In genomic region chr2:10305715-10306114, GRCh38 we compare ENCODE assay signal across 9 cellular contexts. TPM values are rescaled to one million over a fixed set of nuclear protein-coding genes. Genes with fewer than 3 reads are reported as not detected.
A peak's percentile ranks its signal among the peaks of the same experiment; 100 is the strongest.
DNase-seq lines count a peak whose midpoint lies in the region; ATAC-seq and TF ChIP-seq lines count a peak whose summit lies in the region.
"Had no signal": no experiment of that assay in that cellular context is flagged by ENCODE, and none has a peak within 500 bp of the region (broad histone marks: within the 10 kb centered on the region; RNA-seq: fewer than 3 reads in every experiment).

No MANE protein-coding gene starts in this region.

- no peaks in the 10 kb centered on the region for H3K9me3 ChIP-seq in skeletal muscle satellite cell (replicated peaks; ENCODE audit: low read length)

- peaks cover 14% of the 10 kb centered on the region for H3K4me1 ChIP-seq in skeletal muscle satellite cell (ENCODE audit: control insufficient read depth, insufficient read depth, low read length)

- H3K36me3 Mint-ChIP-seq in T-helper 1 cell treated with Interleukin-12 subunit alpha and Interleukin-12 subunit beta and Interleukin-4 antibody, amounts not matched to agents 30 μg/mL and 1 μg/mL, for 36 hours (ENCODE audit: low read depth), result peaks cover 5% of the 10 kb centered on the region
- no peaks in the 10 kb centered on the region for H3K36me3 Mint-ChIP-seq in chondrocyte (ENCODE audit: low read depth)

- no peak for ATAC-seq in HG03521 (IDR thresholded peaks at IDR 0.05; ENCODE audit: unreplicated experiment)

- H3K36me3 ChIP-seq in skeletal muscle satellite cell (ENCODE audit: insufficient read depth, low read length), result peaks cover 3% of the 10 kb centered on the region

- DNase-seq in chondrocyte (ENCODE audit: low spot score), result peak; percentile 34
- DNase-seq in NCI-H2171 (lab: John Stamatoyannopoulos, UW), result no peak
- DNase-seq in NK-92 treated with Interleukin-12 subunit alpha and Interleukin-12 subunit beta, amount 100 ng/mL, for 24 hours (lab: John Stamatoyannopoulos, UW), result no peak
- no peak for DNase-seq in NCI-H187 treated with DMSO at 0.1 percent for 48 hours (lab: John Stamatoyannopoulos, UW)
- DNase-seq: NCI-H187 had no signal

- H3K9ac ChIP-seq in skeletal muscle satellite cell (ENCODE audit: low read depth, low read length), result peak overlapping the region; percentile 84

- peak overlapping the region; percentile 92 for H3K4me2 ChIP-seq in skeletal muscle satellite cell (ENCODE audit: low read length)

- H3K4me3 ChIP-seq in skeletal muscle satellite cell (ENCODE audit: low read length), result peak overlapping the region; percentile 96

- H3K27me3 ChIP-seq in skeletal muscle satellite cell (ENCODE audit: control insufficient read depth, insufficient read depth, low read length), result no peaks in the 10 kb centered on the region

- peak overlapping the region; percentile 99 for H3K4me3 Mint-ChIP-seq in T-helper 1 cell treated with Interleukin-12 subunit alpha and Interleukin-12 subunit beta and Interleukin-4 antibody, amounts not matched to agents 30 μg/mL and 1 μg/mL, for 36 hours
- no peak overlapping the region for H3K4me3 Mint-ChIP-seq in chondrocyte (ENCODE audit: unreplicated experiment)

- H3K4me1 Mint-ChIP-seq in T-helper 1 cell treated with Interleukin-12 subunit alpha and Interleukin-12 subunit beta and Interleukin-4 antibody, amounts not matched to agents 30 μg/mL and 1 μg/mL, for 36 hours (ENCODE audit: low read depth), result peaks cover 44% of the 10 kb centered on the region
- H3K4me1 Mint-ChIP-seq in chondrocyte (ENCODE audit: low read depth), result peaks cover 10% of the 10 kb centered on the region

- no peaks in the 10 kb centered on the region for H3K27me3 Mint-ChIP-seq in T-helper 1 cell treated with Interleukin-12 subunit alpha and Interleukin-12 subunit beta and Interleukin-4 antibody, amounts not matched to agents 30 μg/mL and 1 μg/mL, for 36 hours (ENCODE audit: low read depth)
- no peaks in the 10 kb centered on the region for H3K27me3 Mint-ChIP-seq in chondrocyte (ENCODE audit: low read depth)

- 0 out of 2 replicates have a peak, but pooled peaks have one; percentile 28 for TF ChIP-seq CTCF in GM12874 (IDR thresholded peaks at IDR 0.05; ENCODE audit: insufficient read depth, low read depth, low read length)
- peak; percentile 17 for TF ChIP-seq CTCF in chondrocyte (IDR thresholded peaks at IDR 0.05)

- H3K27ac Mint-ChIP-seq in T-helper 1 cell treated with Interleukin-12 subunit alpha and Interleukin-12 subunit beta and Interleukin-4 antibody, amounts not matched to agents 30 μg/mL and 1 μg/mL, for 36 hours, result no peak overlapping the region
- no peak overlapping the region for H3K27ac Mint-ChIP-seq in chondrocyte (ENCODE audit: unreplicated experiment)

- no peaks in the 10 kb centered on the region for H3K9me3 Mint-ChIP-seq in T-helper 1 cell treated with Interleukin-12 subunit alpha and Interleukin-12 subunit beta and Interleukin-4 antibody, amounts not matched to agents 30 μg/mL and 1 μg/mL, for 36 hours
- H3K9me3 Mint-ChIP-seq in chondrocyte (ENCODE audit: low read depth), result no peaks in the 10 kb centered on the region

RNA-seq across cellular contexts. Expression of gene HPCAL1, which starts 3.0 kb away (rescaled TPM):
- 18.7 to 44.0 TPM (median 19.3 TPM) in 3 replicates for total RNA-seq in chondrocyte
- 24.2 and 28.4 TPM in 2 replicates for total RNA-seq in skeletal muscle satellite cell (2012; rRNA removed)
